In genomic region chr9:81841326-81841725, GRCh38 we compare ENCODE assay signal across 17 cellular contexts.
"Had no signal": no experiment of that assay in that cellular context is flagged by ENCODE, and none has a peak within 500 bp of the region (broad histone marks: within the 10 kb centered on the region; RNA-seq: fewer than 3 reads in every experiment).

No MANE protein-coding gene starts in this region.

- H3K27me3 Mint-ChIP-seq: activated CD4-positive, alpha-beta memory T cell treated with anti-CD3 and anti-CD28 coated beads, Interleukin-2, amount 10 ng/mL, durations not matched to agents 7 days and 5 days; activated CD4-positive, alpha-beta T cell treated with anti-CD3 and anti-CD28 coated beads for 36 hours; activated CD8-positive, alpha-beta memory T cell treated with anti-CD3 and anti-CD28 coated beads, Interleukin-2, amount 10 ng/mL, durations not matched to agents 7 days and 5 days; stimulated activated naive CD8-positive, alpha-beta T cell treated with anti-CD3 and anti-CD28 coated beads, Interleukin-15, Interleukin-2, amounts not matched to agents 100 ng/mL and 50 ng/mL, for 24 hours; type B pancreatic cell had no signal

- ATAC-seq: activated CD4-positive, alpha-beta T cell treated with anti-CD3 and anti-CD28 coated beads for 36 hours; activated CD8-positive, alpha-beta memory T cell treated with anti-CD3 and anti-CD28 coated beads, Interleukin-2, amount 10 ng/mL, durations not matched to agents 7 days and 5 days; right cardiac atrium had no signal

- H3K9me3 Mint-ChIP-seq: nephron progenitor cell; stimulated activated naive CD8-positive, alpha-beta T cell treated with anti-CD3 and anti-CD28 coated beads, Interleukin-15, Interleukin-2, amounts not matched to agents 100 ng/mL and 50 ng/mL, for 24 hours had no signal

- FAIRE-seq: colon, frontal cortex, TTC549 had no signal

- H3K4me3 ChIP-seq: skin epidermis had no signal

- H3K4me1 Mint-ChIP-seq: activated CD4-positive, alpha-beta memory T cell treated with anti-CD3 and anti-CD28 coated beads, Interleukin-2, amount 10 ng/mL, durations not matched to agents 7 days and 5 days; activated CD4-positive, alpha-beta T cell treated with anti-CD3 and anti-CD28 coated beads for 36 hours; activated CD8-positive, alpha-beta memory T cell treated with anti-CD3 and anti-CD28 coated beads, Interleukin-2, amount 10 ng/mL, durations not matched to agents 7 days and 5 days had no signal

- H3K36me3 Mint-ChIP-seq: activated CD8-positive, alpha-beta memory T cell treated with anti-CD3 and anti-CD28 coated beads, Interleukin-2, amount 10 ng/mL, durations not matched to agents 7 days and 5 days; activated naive CD8-positive, alpha-beta T cell; type B pancreatic cell had no signal

- H3K4me3 Mint-ChIP-seq: activated CD4-positive, alpha-beta memory T cell treated with anti-CD3 and anti-CD28 coated beads, Interleukin-2, amount 10 ng/mL, durations not matched to agents 7 days and 5 days; activated CD4-positive, alpha-beta T cell treated with anti-CD3 and anti-CD28 coated beads for 36 hours; activated CD8-positive, alpha-beta memory T cell treated with anti-CD3 and anti-CD28 coated beads, Interleukin-2, amount 10 ng/mL, durations not matched to agents 7 days and 5 days; activated naive CD8-positive, alpha-beta T cell; nephron progenitor cell; stimulated activated naive CD8-positive, alpha-beta T cell treated with anti-CD3 and anti-CD28 coated beads, Interleukin-15, Interleukin-2, amounts not matched to agents 100 ng/mL and 50 ng/mL, for 24 hours; T-helper 2 cell treated with Interferon-gamma antibody and Interleukin-4, amounts not matched to agents 5 μg/mL and 100 μg/mL, for 36 hours; type B pancreatic cell had no signal

- DNase-seq: activated CD4-positive, alpha-beta memory T cell treated with anti-CD3 and anti-CD28 coated beads, Interleukin-2, amount 10 ng/mL, durations not matched to agents 7 days and 5 days; activated CD4-positive, alpha-beta T cell treated with anti-CD3 and anti-CD28 coated beads for 36 hours; activated CD8-positive, alpha-beta memory T cell treated with anti-CD3 and anti-CD28 coated beads, Interleukin-2, amount 10 ng/mL, durations not matched to agents 7 days and 5 days; caudate nucleus; erythroblast; midbrain; nephron progenitor cell; right cardiac atrium had no signal

- H3K27ac Mint-ChIP-seq: activated CD4-positive, alpha-beta memory T cell treated with anti-CD3 and anti-CD28 coated beads, Interleukin-2, amount 10 ng/mL, durations not matched to agents 7 days and 5 days; activated CD4-positive, alpha-beta T cell treated with anti-CD3 and anti-CD28 coated beads for 36 hours; activated CD8-positive, alpha-beta memory T cell treated with anti-CD3 and anti-CD28 coated beads, Interleukin-2, amount 10 ng/mL, durations not matched to agents 7 days and 5 days; activated naive CD8-positive, alpha-beta T cell; nephron progenitor cell; progenitor cell of endocrine pancreas; stimulated activated naive CD8-positive, alpha-beta T cell treated with anti-CD3 and anti-CD28 coated beads, Interleukin-15, Interleukin-2, amounts not matched to agents 100 ng/mL and 50 ng/mL, for 24 hours; T-helper 2 cell treated with Interferon-gamma antibody and Interleukin-4, amounts not matched to agents 5 μg/mL and 100 μg/mL, for 36 hours; type B pancreatic cell had no signal
